In genomic region chr16:71537643-71538042, GRCh38 we compare ENCODE assay signal across 8 cellular contexts. TPM values are rescaled to one million over a fixed set of nuclear protein-coding genes. Genes with fewer than 3 reads are reported as not detected.
DNase-seq lines count a peak whose midpoint lies in the region; ATAC-seq and TF ChIP-seq lines count a peak whose summit lies in the region.

No MANE protein-coding gene starts in this region.

- no peak overlapping the region for H4K91ac ChIP-seq in IMR-90 (ENCODE audit: insufficient read depth, low read depth, low read length)

- H4K8ac ChIP-seq in IMR-90 (ENCODE audit: low read depth in 2 of 2, low read length in 2 of 2) = no peak overlapping the region

- no peaks in the 10 kb centered on the region for H3K9me3 Mint-ChIP-seq in chondrocyte (ENCODE audit: low read depth)

- DNase-seq in BE2C (peak; percentile 42), IMR-90 (peak; percentile 41), chondrocyte (ENCODE audit: low spot score) (no peak), mucosa of descending colon (peak in 2 of 3 donors; percentile 63 to 67), sciatic nerve (ENCODE audit: low spot score) (no peak)

- H3K9ac ChIP-seq in IMR-90 (ENCODE audit: low read depth, low read length) = no peak overlapping the region

- no peak overlapping the region for H2BK15ac ChIP-seq in IMR-90 (ENCODE audit: low read depth, low read length)

- TF ChIP-seq RAD21 in IMR-90 (IDR thresholded peaks at IDR 0.05; ENCODE audit: low read length) = peak; percentile 50

- H2BK5ac ChIP-seq in IMR-90 (ENCODE audit: low read depth, low read length, poor library complexity, severe bottlenecking) = no peak overlapping the region

- H2BK120ac ChIP-seq in IMR-90 (ENCODE audit: low read depth, low read length) = no peak overlapping the region

- H4K5ac ChIP-seq in IMR-90 (ENCODE audit: low read depth, low read length) = no peak overlapping the region

- POLR2A ChIA-PET in IMR-90 (lab: Charles Lee; ENCODE audit: unreplicated experiment) = no interaction called here

- no peaks in the 10 kb centered on the region for H4K20me1 ChIP-seq in IMR-90 (ENCODE audit: insufficient read depth, low read length)

- H3K36me3 Mint-ChIP-seq in chondrocyte (ENCODE audit: low read depth) = no peaks in the 10 kb centered on the region

- in situ Hi-C loops in IMR-90 (cut with MboI; ENCODE audit: low sequenced_read_pairs) = no loop called here

- H3K27ac ChIP-seq in IMR-90 (ENCODE audit: insufficient read depth, low read length) = no peak overlapping the region

- CTCF ChIA-PET in IMR-90 (lab: Yijun Ruan, JAX) = interaction anchor here (1.0 kb wide), 1 partner anchor 74 kb away, joined by 3 read pairs; no protein-coding TSS in a partner anchor

- peak overlapping the region; percentile 46 for H2AFZ ChIP-seq in IMR-90 (replicated peaks; ENCODE audit: low read length, poor library complexity)

- no peak overlapping the region for H2BK20ac ChIP-seq in IMR-90 (ENCODE audit: low read depth, low read length)

- TF ChIP-seq CTCF in BE2C (IDR thresholded peaks at IDR 0.05; ENCODE audit: low read depth, low read length) (peak; percentile 74), IMR-90 (conservative IDR thresholded peaks at IDR 0.05; ENCODE audit: low read depth, low read length) (peak; percentile 49), chondrocyte (IDR thresholded peaks at IDR 0.05) (peak; percentile 78), mucosa of descending colon (IDR thresholded peaks at IDR 0.05) (peak; percentile 37)

- no peaks in the 10 kb centered on the region for H3K9me1 ChIP-seq in IMR-90 (ENCODE audit: insufficient read depth, low read length)

- no peak overlapping the region for H3K18ac ChIP-seq in IMR-90 (ENCODE audit: low read depth, low read length)

- TF ChIP-seq POLR2A in IMR-90 (IDR thresholded peaks at IDR 0.05; ENCODE audit: low read depth, low read length) = no peak

- no TSS peak for BruUV-seq in IMR-90 (replicated peaks; lab: Mats Ljungman, UMichigan)

- no peak overlapping the region for H3K4ac ChIP-seq in IMR-90 (ENCODE audit: low read depth, low read length)

- no peak overlapping the region for H3K56ac ChIP-seq in IMR-90 (ENCODE audit: extremely low read depth, insufficient read depth, low read length)

- H3K79me1 ChIP-seq in IMR-90 (ENCODE audit: low read depth in 1 of 2, low read length in 2 of 2) = no peaks in the 10 kb centered on the region

- no peak overlapping the region for H3K14ac ChIP-seq in IMR-90 (replicated peaks; ENCODE audit: low read depth, low read length)

- H3K4me3 ChIP-seq in BE2C (ENCODE audit: low read depth, low read length) (no peak overlapping the region), IMR-90 (ENCODE audit: insufficient read depth, low read depth, low read length) (no peak overlapping the region), mucosa of descending colon (no peak overlapping the region)

- H3K36me3 ChIP-seq in BE2C (no peaks in the 10 kb centered on the region), IMR-90 (ENCODE audit: control insufficient read depth, insufficient read depth, low read length) (no peaks in the 10 kb centered on the region), mucosa of descending colon (ENCODE audit: low read depth) (no peaks in the 10 kb centered on the region)

- H3K4me1 ChIP-seq in BE2C (no peaks in the 10 kb centered on the region), IMR-90 (ENCODE audit: control insufficient read depth, insufficient read depth, low read length) (no peaks in the 10 kb centered on the region), mucosa of descending colon (ENCODE audit: low read depth) (no peaks in the 10 kb centered on the region)

- intact Hi-C loops in IMR-90 (cut with micrococcal nuclease) (loop anchor here (1.0 kb wide), 1 partner anchor 125 kb away; no protein-coding TSS in a partner anchor), mucosa of descending colon (cut with DNase I, micrococcal nuclease) (no loop called here), sciatic nerve (cut with DNase I) (no loop called here)

- peaks cover 26% of the 10 kb centered on the region for H3K27me3 Mint-ChIP-seq in chondrocyte (ENCODE audit: low read depth)

- ATAC-seq in GM18519 (IDR thresholded peaks at IDR 0.05; ENCODE audit: low FRiP score, unreplicated experiment) = peak; percentile 53
- ATAC-seq in IMR-90 (ENCODE audit: low read depth) = peak; percentile 87
- ATAC-seq in SK-N-SH treated with all-trans-retinoic acid at 6 μM for 48 hours = peak; percentile 95
- peak; percentile 81 for ATAC-seq in mucosa of descending colon
- no peak for ATAC-seq in HG03442 (IDR thresholded peaks at IDR 0.05; ENCODE audit: unreplicated experiment)
- no peak for ATAC-seq in sciatic nerve

- no peak overlapping the region for H2AK9ac ChIP-seq in IMR-90 (replicated peaks; ENCODE audit: low read depth, low read length, poor library complexity)

- no peak overlapping the region for H3K27ac Mint-ChIP-seq in chondrocyte (ENCODE audit: unreplicated experiment)

- 26% methylated on average over 3 of the region's 6 CpGs; no CpG with 5 or more reads in 1 of the 2 experiments for WGBS in IMR-90 (ENCODE audit: extremely low coverage in 2 of 2, insufficient read length in 1 of 2), 2 experiments

- no peak overlapping the region for H3K23ac ChIP-seq in IMR-90 (ENCODE audit: low read depth, low read length)

- H3K9me3 ChIP-seq in BE2C = no peaks in the 10 kb centered on the region
- no peaks in the 10 kb centered on the region for H3K9me3 ChIP-seq in IMR-90 (ENCODE audit: control insufficient read depth, insufficient read depth, low read length)
- H3K9me3 ChIP-seq in mucosa of descending colon = no peaks in the 10 kb centered on the region

- no peak overlapping the region for H2AK5ac ChIP-seq in IMR-90 (ENCODE audit: low read depth, low read length)

- no peaks in the 10 kb centered on the region for H3K4me1 Mint-ChIP-seq in chondrocyte (ENCODE audit: low read depth)

- H3K27me3 ChIP-seq in BE2C (peaks cover 13% of the 10 kb centered on the region), IMR-90 (ENCODE audit: control insufficient read depth, insufficient read depth, low read length) (no peaks in the 10 kb centered on the region)

- dilution Hi-C loops in IMR-90 (cut with HindIII; ENCODE audit: low sequenced_read_pairs, unreplicated experiment) = no loop called here

- no peak overlapping the region for H3K4me2 ChIP-seq in IMR-90 (ENCODE audit: low read depth, low read length)

- H3K4me3 Mint-ChIP-seq in chondrocyte (ENCODE audit: unreplicated experiment) = no peak overlapping the region

TF ChIP-seq in IMR-90, 13 proteins besides CTCF, POLR2A, EP300 and RAD21:
- TF ChIP-seq MAFK (IDR thresholded peaks at IDR 0.05; ENCODE audit: low read depth, low read length) = no peak
- TF ChIP-seq ELK1 (IDR thresholded peaks at IDR 0.05; ENCODE audit: borderline replicate concordance, low read depth, low read length) = no peak
- TF ChIP-seq SMC3 (IDR thresholded peaks at IDR 0.05; ENCODE audit: low read depth, low read length) = peak; percentile 32; the same call in 1 of the 2 replicates
- TF ChIP-seq BHLHE40 (IDR thresholded peaks at IDR 0.05; ENCODE audit: low read depth, low read length) = no peak

TF ChIP-seq in SK-N-SH treated with all-trans-retinoic acid at 6 μM for 48 hours, 23 proteins besides CTCF, POLR2A, EP300 and RAD21:
- no peak for TF ChIP-seq CSRNP3 (CRISPR knock-in tag; IDR thresholded peaks at IDR 0.05)

RNA-seq across cellular contexts. Expression of gene CHST4, which starts 11.4 kb away (rescaled TPM):
- not detected for polyA plus RNA-seq in BE2C (2012; ENCODE audit: insufficient read depth, insufficient read length, low read depth)
- under 0.01 TPM in 1 of 2 replicates, not detected in the other for total RNA-seq in IMR-90 (2012; rRNA removed)
- 0.04 TPM in 1 of 2 replicates, not detected in the other for polyA plus RNA-seq in IMR-90 (2012; rRNA removed)
- not detected in 2 replicates for polyA plus RNA-seq in IMR-90 (2012; cell fraction: cytosol; rRNA removed)
- not detected in 2 replicates for polyA plus RNA-seq in IMR-90 (2012; cell fraction: nucleus; rRNA removed; ENCODE audit: low replicate concordance)
- not detected in 3 replicates for total RNA-seq in chondrocyte
- not detected for total RNA-seq in mucosa of descending colon
- not detected for total RNA-seq in sciatic nerve

RNA-seq across cellular contexts. Expression of gene TAT, which starts 39.2 kb away (rescaled TPM):
- polyA plus RNA-seq in BE2C (2012; ENCODE audit: insufficient read depth, insufficient read length, low read depth) = not detected
- total RNA-seq in IMR-90 (2012; rRNA removed) = not detected in 2 replicates
- polyA plus RNA-seq in IMR-90 (2012; rRNA removed) = not detected in 2 replicates
- polyA plus RNA-seq in IMR-90 (2012; cell fraction: cytosol; rRNA removed) = not detected in 2 replicates
- not detected in 2 replicates for polyA plus RNA-seq in IMR-90 (2012; cell fraction: nucleus; rRNA removed; ENCODE audit: low replicate concordance)
- 0.26 to 0.35 TPM in 2 of 3 replicates, not detected in the other for total RNA-seq in chondrocyte
- total RNA-seq in mucosa of descending colon = 1 to 10 TPM in 1 of 3 donors, under 1 TPM in 2; 0.51 to 1.9 (median 0.72) TPM
- 0.13 TPM for total RNA-seq in sciatic nerve

RNA-seq across cellular contexts. Expression of gene ZNF19, which starts 48.5 kb away (rescaled TPM):
- polyA plus RNA-seq in BE2C (2012; ENCODE audit: insufficient read depth, insufficient read length, low read depth) = 3.4 TPM
- 2.8 and 2.9 TPM in 2 replicates for total RNA-seq in IMR-90 (2012; rRNA removed)
- polyA plus RNA-seq in IMR-90 (2012; rRNA removed) = 0.46 and 0.89 TPM in 2 replicates
- polyA plus RNA-seq in IMR-90 (2012; cell fraction: cytosol; rRNA removed) = 0.15 and 0.84 TPM in 2 replicates
- 0.34 and 2.4 TPM in 2 replicates for polyA plus RNA-seq in IMR-90 (2012; cell fraction: nucleus; rRNA removed; ENCODE audit: low replicate concordance)
- 1.7 to 3.9 TPM (median 2.1 TPM) in 3 replicates for total RNA-seq in chondrocyte
- 1 to 10 TPM; 7.4 to 8.5 (median 7.8) TPM for total RNA-seq in mucosa of descending colon
- 7.8 TPM for total RNA-seq in sciatic nerve

Comparison
In these comparisons a context has a peak if more than half of its experiments do, and no peak if none do; other contexts are left out.
1. DNase-seq: peak in BE2C (single experiment), IMR-90 (single experiment) and mucosa of descending colon (2 of 3); none in chondrocyte (single experiment) and sciatic nerve (single experiment).
2. ATAC-seq: peak in GM18519 (single experiment), IMR-90 (single experiment), SK-N-SH treated with all-trans-retinoic acid at 6 μM for 48 hours (single experiment) and mucosa of descending colon (single experiment); none in HG03442 (single experiment) and sciatic nerve (single experiment).
3. Peak in every context shown above with its lines, with median percentiles within 50 percentile points of each other: CTCF ChIP-seq.